In genomic region chr9:34253460-34253837, GRCh38 we compare ENCODE assay signal across 9 cellular contexts.
DNase-seq lines count a peak whose midpoint lies in the region; ATAC-seq and TF ChIP-seq lines count a peak whose summit lies in the region.
"Had no signal": no experiment of that assay in that cellular context is flagged by ENCODE, and none has a peak within 500 bp of the region (broad histone marks: within the 10 kb centered on the region; RNA-seq: fewer than 3 reads in every experiment).

No MANE protein-coding gene starts in this region.

- peaks cover 29% of the 10 kb centered on the region for H3K4me1 ChIP-seq in PC-3 (ENCODE audit: insufficient read depth, low read length)

- no TSS peak for BruUV-seq in PC-3 (replicated peaks; lab: Mats Ljungman, UMichigan)

- peak overlapping the region; percentile 32 for H3K27ac ChIP-seq in AG04450 (ENCODE audit: low read depth, low read length)
- peak overlapping the region; percentile 83 for H3K27ac ChIP-seq in PC-3 (ENCODE audit: low read length)

- H3K4me3 ChIP-seq in AG04450 (ENCODE audit: low read depth, low read length) (no peak overlapping the region), PC-3 (ENCODE audit: low read length) (no peak overlapping the region), epithelial cell of proximal tubule (ENCODE audit: low read depth, low read length) (no peak overlapping the region)

- CTCF ChIA-PET in AG04450 (lab: Charles Lee) (interaction anchor here (0.6 to 5.5 kb wide), 56 partner anchors 8 to 516 kb away, joined by 3 to 40 read pairs (median 4); partner anchors contain the start of genes DCAF12 and UBAP1), PC-3 (lab: Charles Lee) (interaction anchor here (0.5 to 1.5 kb wide), 8 partner anchors 50 to 243 kb away, joined by 3 to 7 read pairs (median 3); partner anchors contain the start of gene UBAP1)

- peak overlapping the region; percentile 13; the same call in 1 of the 2 replicates for H3K9ac ChIP-seq in PC-3 (ENCODE audit: low read length)

- H3K79me2 ChIP-seq in PC-3 (ENCODE audit: low read length) = peaks cover 6% of the 10 kb centered on the region; the same call in 1 of the 2 replicates

- H2AFZ ChIP-seq in PC-3 (ENCODE audit: low read length) = no peak overlapping the region

- peaks cover 11% of the 10 kb centered on the region for H3F3A ChIP-seq in PC-3 (ENCODE audit: low read length, unreplicated experiment)

- H3K4me1 Mint-ChIP-seq in stimulated activated naive CD8-positive, alpha-beta T cell treated with anti-CD3 and anti-CD28 coated beads, Interleukin-15, amount 100 ng/mL, for 72 hours = peaks cover 39% of the 10 kb centered on the region

- H4K20me1 ChIP-seq in PC-3 (ENCODE audit: low read length) = no peaks in the 10 kb centered on the region

- H3K9me3 Mint-ChIP-seq in stimulated activated naive CD8-positive, alpha-beta T cell treated with anti-CD3 and anti-CD28 coated beads, Interleukin-15, amount 100 ng/mL, for 72 hours = no peaks in the 10 kb centered on the region

- H3K9me2 ChIP-seq in PC-3 (replicated peaks; ENCODE audit: low read length) = no peaks in the 10 kb centered on the region

- intact Hi-C loops in PC-3 (cut with micrococcal nuclease) = loop anchor here (1.0 to 5.0 kb wide), 4 partner anchors 66 to 179 kb away; partner anchors contain the start of genes DCAF12, KIF24 and NUDT2

- no peaks in the 10 kb centered on the region for H3K27me3 ChIP-seq in AG04450 (ENCODE audit: control insufficient read depth, insufficient read depth, low read length)
- no peaks in the 10 kb centered on the region for H3K27me3 ChIP-seq in PC-3 (ENCODE audit: low read length)

- TF ChIP-seq CTCF in AG04450 (IDR thresholded peaks at IDR 0.05; ENCODE audit: low read depth, low read length) = peak; percentile 65
- TF ChIP-seq CTCF in PC-3 (conservative IDR thresholded peaks at IDR 0.05; ENCODE audit: low read depth, low read length) = no peak
- peak; percentile 37 for TF ChIP-seq CTCF in epithelial cell of proximal tubule (conservative IDR thresholded peaks at IDR 0.05; ENCODE audit: low read depth, low read length)
- TF ChIP-seq CTCF in GM20000 (IDR thresholded peaks at IDR 0.05; ENCODE audit: extremely low read depth, missing control alignments) = no peak

- peak overlapping the region in 1 of 2 donors; percentile 26 for H3K27ac Mint-ChIP-seq in stimulated activated naive CD8-positive, alpha-beta T cell treated with anti-CD3 and anti-CD28 coated beads, Interleukin-15, amount 100 ng/mL, for 72 hours

- H3K36me3 ChIP-seq in PC-3 (ENCODE audit: low read depth, low read length) = peaks cover 4% of the 10 kb centered on the region; the same call in 1 of the 2 replicates

- H3K9me3 ChIP-seq in AG04450 (ENCODE audit: control insufficient read depth, insufficient read depth, low read length) (no peaks in the 10 kb centered on the region), PC-3 (ENCODE audit: low read length) (no peaks in the 10 kb centered on the region)

- H3K4me2 ChIP-seq in PC-3 (ENCODE audit: low read length) = peak overlapping the region; percentile 71; the same call in 1 of the 2 replicates

- no peaks in the 10 kb centered on the region for H3K27me3 Mint-ChIP-seq in stimulated activated naive CD8-positive, alpha-beta T cell treated with anti-CD3 and anti-CD28 coated beads, Interleukin-15, amount 100 ng/mL, for 72 hours

- no peak overlapping the region for H3K4me3 Mint-ChIP-seq in stimulated activated naive CD8-positive, alpha-beta T cell treated with anti-CD3 and anti-CD28 coated beads, Interleukin-15, amount 100 ng/mL, for 72 hours

- peak; percentile 32 for ATAC-seq in PC-3
- no peak for ATAC-seq in stimulated activated naive CD8-positive, alpha-beta T cell treated with anti-CD3 and anti-CD28 coated beads, Interleukin-15, amount 100 ng/mL, for 72 hours

- POLR2A ChIA-PET in AG04450 (lab: Yijun Ruan, JAX) (interaction anchor here (0.6 to 2.4 kb wide), 4 partner anchors 26 to 180 kb away, joined by 3 to 8 read pairs (median 4); partner anchors contain the start of genes DCAF12 and UBAP1), PC-3 (lab: Charles Lee; ENCODE audit: unreplicated experiment) (no interaction called here)

- DNase-seq in AG04450 (ENCODE audit: low read depth, low spot score) = no peak
- DNase-seq in PC-3 = peak; percentile 23
- DNase-seq in epithelial cell of proximal tubule (ENCODE audit: low read depth) = no peak
- DNase-seq in myocyte (ENCODE audit: low read depth) = peak; percentile 86
- no peak for DNase-seq in NCI-H748 (lab: John Stamatoyannopoulos, UW; ENCODE audit: unreplicated experiment)
- DNase-seq in GM20000 (ENCODE audit: low spot score) = no peak
- no peak for DNase-seq in NCI-H187 (lab: John Stamatoyannopoulos, UW)
- no peak for DNase-seq in stimulated activated naive CD8-positive, alpha-beta T cell treated with anti-CD3 and anti-CD28 coated beads, Interleukin-15, amount 100 ng/mL, for 72 hours
- DNase-seq: NCI-H69 had no signal

Comparison
In these comparisons a context has a peak if more than half of its experiments do, and no peak if none do; other contexts are left out.
1. DNase-seq: peak in PC-3 (single experiment) and myocyte (single experiment); none in AG04450 (single experiment), epithelial cell of proximal tubule (single experiment), NCI-H748 (single experiment), GM20000 (single experiment), NCI-H187 (0 of 2) and stimulated activated naive CD8-positive, alpha-beta T cell treated with anti-CD3 and anti-CD28 coated beads, Interleukin-15, amount 100 ng/mL, for 72 hours (0 of 2).
2. CTCF ChIP-seq: peak in AG04450 (single experiment) and epithelial cell of proximal tubule (single experiment); none in PC-3 (single experiment) and GM20000 (single experiment).